Comparison of ENCODE assay signal across 21 cellular contexts in the genomic region with DNA sequence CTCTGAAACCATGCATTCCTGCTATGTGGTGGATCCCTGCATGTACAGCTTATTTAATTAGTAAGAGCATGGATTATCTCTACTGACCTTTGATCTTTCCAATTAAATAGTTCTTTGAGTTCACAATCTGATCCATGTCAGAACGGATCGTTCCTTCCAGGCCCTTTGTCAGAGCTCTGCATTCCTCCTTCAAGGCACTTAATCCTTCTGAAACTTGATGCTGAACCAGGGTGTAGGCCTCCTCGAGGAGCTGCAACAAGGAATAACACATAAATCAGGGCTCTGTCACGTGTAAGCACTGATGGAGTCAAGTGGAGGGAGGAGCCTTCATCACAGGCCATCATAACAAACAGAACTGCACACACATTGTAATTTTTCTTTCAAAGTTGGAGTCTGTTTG.
DNase-seq lines count a peak whose midpoint lies in the region; ATAC-seq and TF ChIP-seq lines count a peak whose summit lies in the region.
"Had no signal": no experiment of that assay in that cellular context is flagged by ENCODE, and none has a peak within 500 bp of the region (broad histone marks: within the 10 kb centered on the region; RNA-seq: fewer than 3 reads in every experiment).

No MANE protein-coding gene starts in this region.

- H3K4me1 ChIP-seq in Caco-2 = peaks cover 1% of the 10 kb centered on the region; the same call in 1 of the 2 replicates

- intact Hi-C loops in Caco-2 (cut with micrococcal nuclease; ENCODE audit: unreplicated experiment) = no loop called here

- H3K4me3 Mint-ChIP-seq in type B pancreatic cell = peak overlapping the region; percentile 23
- no peak overlapping the region for H3K4me3 Mint-ChIP-seq in Caco-2 (ENCODE audit: unreplicated experiment)
- H3K4me3 Mint-ChIP-seq: CD4-positive, alpha-beta T cell; stimulated activated effector memory CD8-positive, alpha-beta T cell treated with anti-CD3 and anti-CD28 coated beads, Interleukin-12 subunit alpha, Interleukin-12 subunit beta, amount 100 ng/mL, for 72 hours had no signal

- no TSS peak for BruUV-seq in Caco-2 (replicated peaks; lab: Mats Ljungman, UMichigan)

- DNase-seq in DMS79 treated with DMSO at 0.1 percent for 48 hours (lab: John Stamatoyannopoulos, UW) = peak; percentile 43
- no peak for DNase-seq in DMS79 (lab: John Stamatoyannopoulos, UW)
- DNase-seq in WERI-Rb-1 = peak; percentile 17
- peak; percentile 26 for DNase-seq in myocyte (ENCODE audit: low read depth)
- DNase-seq in type B pancreatic cell (ENCODE audit: extremely low spot score, unreplicated experiment) = no peak
- no peak for DNase-seq in NCI-H1048 (lab: John Stamatoyannopoulos, UW)
- DNase-seq in Caco-2 = no peak
- DNase-seq: activated CD4-positive, alpha-beta T cell treated with anti-CD3 and anti-CD28 coated beads for 4 hours; activated CD8-positive, alpha-beta memory T cell treated with anti-CD3 and anti-CD28 coated beads, Interleukin-2, amount 50 U/mL, for 48 hours; activated gamma-delta T cell treated with Interleukin-2 at 50 U/mL for 16 hours; CD4-positive, alpha-beta T cell; EL; NCI-H446; OCI-M1; T-helper 9 cell; trophoblast cell had no signal

- H3K9me3 Mint-ChIP-seq in type B pancreatic cell (peaks cover 4% of the 10 kb centered on the region), Caco-2 (ENCODE audit: unreplicated experiment) (no peaks in the 10 kb centered on the region)
- H3K9me3 Mint-ChIP-seq: CD4-positive, alpha-beta T cell; stimulated activated effector memory CD8-positive, alpha-beta T cell treated with anti-CD3 and anti-CD28 coated beads, Interleukin-12 subunit alpha, Interleukin-12 subunit beta, amount 100 ng/mL, for 72 hours had no signal

- H3K27me3 ChIP-seq in WERI-Rb-1 (ENCODE audit: insufficient read depth, low read depth, severe bottlenecking) (no peaks in the 10 kb centered on the region), Caco-2 (replicated peaks; ENCODE audit: control insufficient read depth, insufficient read depth, low read length) (no peaks in the 10 kb centered on the region)
- H3K27me3 ChIP-seq: SJSA1 had no signal

- H3K4me3 ChIP-seq in WERI-Rb-1 (ENCODE audit: low read depth, low read length) (no peak overlapping the region), Caco-2 (ENCODE audit: low read depth, low read length) (no peak overlapping the region)
- H3K4me3 ChIP-seq: coronary artery, SJSA1 had no signal

- TF ChIP-seq CTCF in WERI-Rb-1 (IDR thresholded peaks at IDR 0.05; ENCODE audit: low read depth, low read length) = no peak
- no peak for TF ChIP-seq CTCF in type B pancreatic cell (conservative IDR thresholded peaks at IDR 0.05)
- no peak for TF ChIP-seq CTCF in Caco-2 (IDR thresholded peaks at IDR 0.05; ENCODE audit: insufficient read depth in 1 of 2, low read depth in 1 of 2, low read length in 1 of 2, severe bottlenecking in 1 of 2, unreplicated experiment in 1 of 2)

- no peaks in the 10 kb centered on the region for H3K27me3 Mint-ChIP-seq in type B pancreatic cell
- H3K27me3 Mint-ChIP-seq in Caco-2 (ENCODE audit: insufficient read depth, unreplicated experiment) = no peaks in the 10 kb centered on the region
- H3K27me3 Mint-ChIP-seq: CD4-positive, alpha-beta T cell had no signal

- H3K27ac Mint-ChIP-seq in type B pancreatic cell (peak overlapping the region; percentile 64), Caco-2 (ENCODE audit: unreplicated experiment) (no peak overlapping the region)
- H3K27ac Mint-ChIP-seq: CD4-positive, alpha-beta T cell had no signal

- no peaks in the 10 kb centered on the region for H3K9me3 ChIP-seq in WERI-Rb-1 (ENCODE audit: severe bottlenecking)
- H3K9me3 ChIP-seq in Caco-2 = no peaks in the 10 kb centered on the region
- H3K9me3 ChIP-seq: SJSA1 had no signal

- H3K36me3 ChIP-seq in WERI-Rb-1 = no peaks in the 10 kb centered on the region
- H3K36me3 ChIP-seq in Caco-2 (ENCODE audit: control insufficient read depth, insufficient read depth, low read length) = no peaks in the 10 kb centered on the region

- H3K27ac ChIP-seq in WERI-Rb-1 = no peak overlapping the region
- H3K27ac ChIP-seq: SJSA1 had no signal

- CTCF ChIA-PET in Caco-2 (lab: Charles Lee) = interaction anchor here (0.6 kb wide), 1 partner anchor 202 kb away, joined by 5 read pairs; no protein-coding TSS in a partner anchor

- POLR2A ChIA-PET in Caco-2 (lab: Charles Lee) = no interaction called here

- H3K36me3 Mint-ChIP-seq in type B pancreatic cell (no peaks in the 10 kb centered on the region), Caco-2 (ENCODE audit: insufficient read depth, unreplicated experiment) (no peaks in the 10 kb centered on the region)

- H3K4me1 Mint-ChIP-seq in type B pancreatic cell (ENCODE audit: unreplicated experiment) (peaks cover 20% of the 10 kb centered on the region), Caco-2 (ENCODE audit: low read depth, unreplicated experiment) (peaks cover 14% of the 10 kb centered on the region)

- ATAC-seq in SK-N-SH treated with all-trans-retinoic acid at 6 μM for 48 hours = no peak
- ATAC-seq: HepG2; stimulated activated effector memory CD8-positive, alpha-beta T cell treated with anti-CD3 and anti-CD28 coated beads, Interleukin-12 subunit alpha, Interleukin-12 subunit beta, amount 100 ng/mL, for 72 hours had no signal

TF ChIP-seq in SK-N-SH treated with all-trans-retinoic acid at 6 μM for 48 hours, 23 proteins besides CTCF, POLR2A, EP300 and RAD21:
- TF ChIP-seq OSR1 (CRISPR knock-in tag; IDR thresholded peaks at IDR 0.05) (no peak), PPARA (CRISPR knock-in tag; IDR thresholded peaks at IDR 0.05; ENCODE audit: borderline replicate concordance) (no peak)

Comparison
In these comparisons a context has a peak if more than half of its experiments do, and no peak if none do; other contexts are left out.
1. DNase-seq: peak in DMS79 treated with DMSO at 0.1 percent for 48 hours (single experiment), WERI-Rb-1 (single experiment) and myocyte (single experiment); none in DMS79 (single experiment), type B pancreatic cell (single experiment), NCI-H1048 (single experiment) and Caco-2 (0 of 2).